Comparison of ENCODE assay signal across 8 cellular contexts in genomic region chr14:81453166-81453766, GRCh38. TPM values are rescaled to one million over a fixed set of nuclear protein-coding genes. Genes with fewer than 3 reads are reported as not detected.
DNase-seq lines count a peak whose midpoint lies in the region; ATAC-seq and TF ChIP-seq lines count a peak whose summit lies in the region.

No MANE protein-coding gene starts in this region.

- TF ChIP-seq CTCF in osteocyte (IDR thresholded peaks at IDR 0.05) = peak; percentile 84

- H3K27ac Mint-ChIP-seq in osteocyte (ENCODE audit: unreplicated experiment) = no peak overlapping the region

- peaks cover 33% of the 10 kb centered on the region for H3K27me3 Mint-ChIP-seq in osteocyte (ENCODE audit: unreplicated experiment)

- H3K4me1 Mint-ChIP-seq in osteocyte (ENCODE audit: unreplicated experiment) = peaks cover 4% of the 10 kb centered on the region

- H3K9me3 Mint-ChIP-seq in osteocyte (ENCODE audit: unreplicated experiment) = no peaks in the 10 kb centered on the region

- H3K36me3 Mint-ChIP-seq in osteocyte (ENCODE audit: unreplicated experiment) = no peaks in the 10 kb centered on the region

- peak; percentile 60 for ATAC-seq in GM19328 (IDR thresholded peaks at IDR 0.05; ENCODE audit: unreplicated experiment)
- peak; percentile 72 for ATAC-seq in HG03378 (IDR thresholded peaks at IDR 0.05; ENCODE audit: unreplicated experiment)

- DNase-seq in COLO668 (lab: John Stamatoyannopoulos, UW; ENCODE audit: unreplicated experiment) (peak; percentile 64), NCI-H82 (lab: John Stamatoyannopoulos, UW) (peak; percentile 63), fibroblast of the conjunctiva (ENCODE audit: low read depth) (peak; percentile 49), osteocyte (ENCODE audit: extremely low spot score, unreplicated experiment) (no peak), NCI-H2029 treated with DMSO at 0.1 percent for 48 hours (lab: John Stamatoyannopoulos, UW) (no peak)
- peak; percentile 56 to 65 for DNase-seq in activated T-cell treated with anti-CD3 and anti-CD28 coated beads, Interleukin-2, amount 50 U/mL, for 48 hours

- H3K4me3 Mint-ChIP-seq in osteocyte (ENCODE audit: unreplicated experiment) = no peak overlapping the region

RNA-seq across cellular contexts. Expression of gene STON2, which starts 53.1 kb away (rescaled TPM):
- total RNA-seq in osteocyte = not detected in 2 replicates

Comparison
In these comparisons a context has a peak if more than half of its experiments do, and no peak if none do; other contexts are left out.
1. DNase-seq: peak in COLO668 (single experiment), NCI-H82 (single experiment), activated T-cell treated with anti-CD3 and anti-CD28 coated beads, Interleukin-2, amount 50 U/mL, for 48 hours (2 of 2) and fibroblast of the conjunctiva (single experiment); none in osteocyte (single experiment) and NCI-H2029 treated with DMSO at 0.1 percent for 48 hours (single experiment).